In the genomic region with DNA sequence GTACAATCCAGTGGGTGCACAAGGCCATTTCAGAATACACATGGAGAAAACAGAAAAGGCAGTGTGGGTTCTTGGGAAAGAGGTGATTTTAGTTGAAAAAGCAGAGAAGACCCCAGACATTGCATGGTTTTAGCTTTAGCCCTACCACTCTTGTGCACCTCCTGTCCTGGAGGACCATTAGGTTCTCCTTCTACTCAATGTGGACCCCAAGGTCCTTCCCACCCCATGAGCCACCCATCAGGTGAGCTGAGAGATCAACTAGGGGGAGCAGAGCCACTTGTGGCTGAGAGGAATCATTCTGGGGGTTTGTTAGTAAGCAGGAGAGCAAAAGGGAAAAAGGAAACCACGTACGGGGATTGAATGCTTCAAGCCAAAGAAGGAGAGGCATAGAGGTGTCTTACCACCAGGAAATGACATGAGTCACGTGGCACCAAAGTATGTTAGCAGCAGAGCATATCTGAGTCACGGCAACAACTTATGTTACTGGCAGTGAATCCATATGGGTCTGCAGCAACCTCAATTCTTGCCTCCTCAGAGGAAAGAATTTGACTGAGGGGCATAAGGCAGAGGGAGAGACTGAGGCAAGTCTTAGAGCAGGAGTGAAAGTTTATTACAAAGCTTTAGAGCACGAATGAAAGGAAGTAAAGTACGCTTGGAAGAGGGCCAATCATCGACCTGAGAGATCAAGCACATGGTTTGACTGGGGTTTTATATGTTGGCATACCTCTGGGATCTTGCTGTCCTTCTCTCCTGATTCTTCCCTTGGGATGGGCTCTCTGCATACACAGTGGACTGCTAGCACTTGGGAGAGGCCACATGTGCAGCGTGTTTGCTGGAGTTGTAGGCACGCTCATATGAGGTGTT, we compare ENCODE assay signal across 8 cellular contexts.
DNase-seq lines count a peak whose midpoint lies in the region; ATAC-seq and TF ChIP-seq lines count a peak whose summit lies in the region.

No MANE protein-coding gene starts in this region.

- H3K4me1 ChIP-seq in CD4-positive, alpha-beta memory T cell (ENCODE audit: insufficient read depth, low read length), result peaks cover 10% of the 10 kb centered on the region
- H3K4me1 ChIP-seq in esophagus squamous epithelium, result peaks cover 11 to 38% (median 21%) of the 10 kb centered on the region in 3 donors

- H3K27ac ChIP-seq in CD4-positive, alpha-beta memory T cell (ENCODE audit: low read depth, low read length), result no peak overlapping the region
- H3K27ac ChIP-seq in esophagus squamous epithelium, result no peak overlapping the region

- no peak for TF ChIP-seq POLR2A in esophagus squamous epithelium (IDR thresholded peaks at IDR 0.05)

- DNase-seq in CD4-positive, alpha-beta memory T cell, result peak; percentile 13 to 41 (median 22)
- DNase-seq in M059J (ENCODE audit: low read depth), result peak; percentile 93
- DNase-seq in activated T-cell treated with anti-CD3 and anti-CD28 coated beads, Interleukin-2, amount 50 U/mL, for 72 hours, result peak; percentile 53 to 56
- DNase-seq in naive B cell, result peak; percentile 5
- no peak for DNase-seq in esophagus squamous epithelium (lab: John Stamatoyannopoulos, UW)

- intact Hi-C loops in CD4-positive, alpha-beta memory T cell (cut with micrococcal nuclease), result no loop called here
- intact Hi-C loops in esophagus squamous epithelium (cut with DNase I), result no loop called here

- 49 to 60% methylated on average over 9 of the region's 9 CpGs for WGBS in esophagus squamous epithelium, 2 donors

- H3K27ac Mint-ChIP-seq in CD4-positive, alpha-beta memory T cell, result peak overlapping the region in 4 of 7 donors; percentile 44 to 73 (median 65)
- H3K27ac Mint-ChIP-seq in activated T-cell treated with anti-CD3 and anti-CD28 coated beads, Interleukin-2, amount 50 U/mL, for 72 hours, result peak overlapping the region; percentile 49
- H3K27ac Mint-ChIP-seq in naive B cell, result peak overlapping the region in 2 of 6 donors; percentile 12 to 68

- H3K4me3 ChIP-seq in CD4-positive, alpha-beta memory T cell (ENCODE audit: low read length in 2 of 2), result no peak overlapping the region
- no peak overlapping the region for H3K4me3 ChIP-seq in esophagus squamous epithelium

- H3K27me3 Mint-ChIP-seq in CD4-positive, alpha-beta memory T cell, result peaks cover 0 to 2% of the 10 kb centered on the region in 2 donors
- H3K27me3 Mint-ChIP-seq in activated T-cell treated with anti-CD3 and anti-CD28 coated beads, Interleukin-2, amount 50 U/mL, for 72 hours (ENCODE audit: low read depth), result no peaks in the 10 kb centered on the region
- peaks cover 0 to 21% (median 0%) of the 10 kb centered on the region in 3 donors for H3K27me3 Mint-ChIP-seq in naive B cell

- CTCF ChIA-PET in CD4-positive, alpha-beta memory T cell (lab: Charles Lee; ENCODE audit: partially characterized antibody), result no interaction called here

- TF ChIP-seq CTCF in esophagus squamous epithelium (IDR thresholded peaks at IDR 0.05), result no peak

- H3K36me3 ChIP-seq in CD4-positive, alpha-beta memory T cell (ENCODE audit: insufficient read depth, low read length), result no peaks in the 10 kb centered on the region
- no peaks in the 10 kb centered on the region for H3K36me3 ChIP-seq in esophagus squamous epithelium

- ATAC-seq in activated T-cell treated with anti-CD3 and anti-CD28 coated beads, Interleukin-2, amount 50 U/mL, for 72 hours (replicated peaks in 1 of 2), result peak; percentile 99 to 100
- ATAC-seq in naive B cell (ENCODE audit: low read depth in 2 of 2) (peak; percentile 47 to 70), GM19023 (IDR thresholded peaks at IDR 0.05; ENCODE audit: unreplicated experiment) (no peak), HG02840 (IDR thresholded peaks at IDR 0.05; ENCODE audit: low FRiP score, unreplicated experiment) (no peak), HG03571 (IDR thresholded peaks at IDR 0.05; ENCODE audit: unreplicated experiment) (no peak)

- H3K9me3 ChIP-seq in CD4-positive, alpha-beta memory T cell (ENCODE audit: control insufficient read depth in 1 of 2, low read length in 2 of 2), result no peaks in the 10 kb centered on the region
- H3K9me3 ChIP-seq in esophagus squamous epithelium, result no peaks in the 10 kb centered on the region

- no peaks in the 10 kb centered on the region for H3K9me3 Mint-ChIP-seq in CD4-positive, alpha-beta memory T cell
- H3K9me3 Mint-ChIP-seq in activated T-cell treated with anti-CD3 and anti-CD28 coated beads, Interleukin-2, amount 50 U/mL, for 72 hours, result peaks cover 0 to 2% of the 10 kb centered on the region in 2 donors
- no peaks in the 10 kb centered on the region for H3K9me3 Mint-ChIP-seq in naive B cell

- POLR2A ChIA-PET in CD4-positive, alpha-beta memory T cell (lab: Charles Lee; ENCODE audit: partially characterized antibody), result no interaction called here

- H3K4me3 Mint-ChIP-seq in CD4-positive, alpha-beta memory T cell, result peak overlapping the region; percentile 27 to 82 (median 71)
- H3K4me3 Mint-ChIP-seq in activated T-cell treated with anti-CD3 and anti-CD28 coated beads, Interleukin-2, amount 50 U/mL, for 72 hours, result peak overlapping the region; percentile 35 to 60
- H3K4me3 Mint-ChIP-seq in naive B cell, result peak overlapping the region in 7 of 8 donors; percentile 36 to 84 (median 78)

- peaks cover 9 to 16% (median 14%) of the 10 kb centered on the region in 4 donors for H3K4me1 Mint-ChIP-seq in CD4-positive, alpha-beta memory T cell
- peaks cover 18% of the 10 kb centered on the region for H3K4me1 Mint-ChIP-seq in activated T-cell treated with anti-CD3 and anti-CD28 coated beads, Interleukin-2, amount 50 U/mL, for 72 hours (ENCODE audit: low read depth)
- peaks cover 18 to 19% (median 18%) of the 10 kb centered on the region in 3 donors for H3K4me1 Mint-ChIP-seq in naive B cell

- H3K27me3 ChIP-seq in CD4-positive, alpha-beta memory T cell (ENCODE audit: insufficient read depth, low read length), result no peaks in the 10 kb centered on the region
- no peaks in the 10 kb centered on the region for H3K27me3 ChIP-seq in esophagus squamous epithelium

- H3K36me3 Mint-ChIP-seq in CD4-positive, alpha-beta memory T cell, result no peaks in the 10 kb centered on the region
- H3K36me3 Mint-ChIP-seq in activated T-cell treated with anti-CD3 and anti-CD28 coated beads, Interleukin-2, amount 50 U/mL, for 72 hours (ENCODE audit: insufficient read depth in 2 of 2), result no peaks in the 10 kb centered on the region
- H3K36me3 Mint-ChIP-seq in naive B cell, result no peaks in the 10 kb centered on the region

Comparison
In these comparisons a context has a peak if more than half of its experiments do, and no peak if none do; other contexts are left out.
1. ATAC-seq: peak in activated T-cell treated with anti-CD3 and anti-CD28 coated beads, Interleukin-2, amount 50 U/mL, for 72 hours (2 of 2) and naive B cell (2 of 2); none in GM19023 (single experiment), HG02840 (single experiment) and HG03571 (single experiment).
2. Peak in every context shown above with its lines, with median percentiles within 50 percentile points of each other: H3K4me3 Mint-ChIP-seq.